ENCODE assay signal across 17 cellular contexts in genomic region chr1:111977378-111977777, GRCh38. TPM values are rescaled to one million over a fixed set of nuclear protein-coding genes. Genes with fewer than 3 reads are reported as not detected.
DNase-seq lines count a peak whose midpoint lies in the region; ATAC-seq, FAIRE-seq and TF ChIP-seq lines count a peak whose summit lies in the region.
"Had no signal": no experiment of that assay in that cellular context is flagged by ENCODE, and none has a peak within 500 bp of the region (broad histone marks: within the 10 kb centered on the region; RNA-seq: fewer than 3 reads in every experiment).

No MANE protein-coding gene starts in this region.

- no peaks in the 10 kb centered on the region for H3K9me3 Mint-ChIP-seq in Caco-2 (ENCODE audit: unreplicated experiment)
- H3K9me3 Mint-ChIP-seq: CD4-positive, alpha-beta T cell had no signal

- H3K27me3 Mint-ChIP-seq in Caco-2 (ENCODE audit: insufficient read depth, unreplicated experiment), result no peaks in the 10 kb centered on the region

- no peak overlapping the region for H3K27ac Mint-ChIP-seq in Caco-2 (ENCODE audit: unreplicated experiment)
- H3K27ac Mint-ChIP-seq: CD4-positive, alpha-beta T cell had no signal

- TF ChIP-seq CTCF in C4-2B (conservative IDR thresholded peaks at IDR 0.05) (no peak), Caco-2 (IDR thresholded peaks at IDR 0.05; ENCODE audit: insufficient read depth in 1 of 2, low read depth in 1 of 2, low read length in 1 of 2, severe bottlenecking in 1 of 2, unreplicated experiment in 1 of 2) (no peak), body of pancreas (IDR thresholded peaks at IDR 0.05) (no peak), HepG2 (CRISPR knock-in tag; IDR thresholded peaks at IDR 0.05) (no peak), GM10266 (IDR thresholded peaks at IDR 0.05; ENCODE audit: control insufficient read depth, insufficient read depth, low read depth, missing control alignments) (no peak)

- H3K36me3 ChIP-seq in Caco-2 (ENCODE audit: control insufficient read depth, insufficient read depth, low read length), result no peaks in the 10 kb centered on the region
- H3K36me3 ChIP-seq in body of pancreas (replicated peaks in 1 of 2; ENCODE audit: insufficient read depth in 1 of 2, low read depth in 2 of 2), result no peaks in the 10 kb centered on the region
- no peaks in the 10 kb centered on the region for H3K36me3 ChIP-seq in HepG2 (replicated peaks in 1 of 2; ENCODE audit: control insufficient read depth in 1 of 2, insufficient read depth in 2 of 2, low read length in 2 of 2)
- H3K36me3 ChIP-seq: BE2C, HAP-1 had no signal

- CTCF ChIA-PET in Caco-2 (lab: Charles Lee), result no interaction called here
- CTCF ChIA-PET in HepG2 (lab: Yijun Ruan, JAX; ENCODE audit: low intra/inter-chr PET ratio, low total read pairs), result no interaction called here

- FAIRE-seq in HepG2 (lab: Jason Lieb, UNC), result no peak
- FAIRE-seq: A204.1, GM19239 had no signal

- H4K20me1 ChIP-seq in HepG2 (ENCODE audit: insufficient read depth, low read length), result no peaks in the 10 kb centered on the region

- TF ChIP-seq EP300 in HepG2 (IDR thresholded peaks at IDR 0.05; ENCODE audit: low read depth in 2 of 2, low read length in 2 of 2) (no peak), HepG2 (CRISPR knock-in tag; IDR thresholded peaks at IDR 0.05; ENCODE audit: borderline replicate concordance) (no peak)

- no peak for DNase-seq in Caco-2
- DNase-seq in body of pancreas, result no peak
- no peak for DNase-seq in HepG2 (ENCODE audit: low spot score)
- DNase-seq in DMS153 (lab: John Stamatoyannopoulos, UW), result no peak
- DNase-seq in GM10266 (ENCODE audit: extremely low spot score), result no peak
- no peak for DNase-seq in activated CD4-positive, alpha-beta T cell treated with anti-CD3 and anti-CD28 coated beads, Interleukin-2, amount 50 U/mL, for 4 hours
- DNase-seq: ACHN; BE2C; C1 segment of cervical spinal cord; CD4-positive, alpha-beta T cell; GDM1; GM23248; KG1 had no signal

- H3K4me1 Mint-ChIP-seq in Caco-2 (ENCODE audit: low read depth, unreplicated experiment), result peaks cover 14% of the 10 kb centered on the region

- no peak overlapping the region for H3K9ac ChIP-seq in HepG2 (ENCODE audit: insufficient read depth, low read depth, low read length)
- H3K9ac ChIP-seq: GM23248 had no signal

- peak overlapping the region; percentile 39 for H3K4me3 Mint-ChIP-seq in Caco-2 (ENCODE audit: unreplicated experiment)
- H3K4me3 Mint-ChIP-seq: CD4-positive, alpha-beta T cell had no signal

- peak overlapping the region; percentile 79 for H3K27ac ChIP-seq in C4-2B
- peak overlapping the region in 3 of 4 donors; percentile 4 to 45 (median 15) for H3K27ac ChIP-seq in body of pancreas
- H3K27ac ChIP-seq in HepG2 (ENCODE audit: extremely low read length, insufficient read depth, low read length), result no peak overlapping the region
- H3K27ac ChIP-seq: GM23248 had no signal

- H3K4me1 ChIP-seq in Caco-2 (peaks cover 41% of the 10 kb centered on the region), body of pancreas (peaks cover 40% of the 10 kb centered on the region), HepG2 (ENCODE audit: insufficient read depth, low read length) (peaks cover 41% of the 10 kb centered on the region)
- H3K4me1 ChIP-seq: BE2C, HAP-1 had no signal

- in situ Hi-C loops in HepG2 (cut with HindIII; ENCODE audit: extremely low pct_ligation_motif_present, low pct_unique_long_range_greater_than_20kb), result no loop called here

- POLR2A ChIA-PET in Caco-2 (lab: Charles Lee), result no interaction called here
- POLR2A ChIA-PET in HepG2 (lab: Yijun Ruan, JAX), result no interaction called here

- no peak overlapping the region for H2AFZ ChIP-seq in HepG2 (ENCODE audit: low read length)
- H2AFZ ChIP-seq: GM23248 had no signal

- H3K36me3 Mint-ChIP-seq in Caco-2 (ENCODE audit: insufficient read depth, unreplicated experiment), result no peaks in the 10 kb centered on the region

- no peak for ATAC-seq in body of pancreas
- peak; percentile 13; the same call in 1 of the 3 replicates for ATAC-seq in HepG2

- no peaks in the 10 kb centered on the region for H3K27me3 ChIP-seq in Caco-2 (replicated peaks; ENCODE audit: control insufficient read depth, insufficient read depth, low read length)
- H3K27me3 ChIP-seq in body of pancreas, result no peaks in the 10 kb centered on the region
- H3K27me3 ChIP-seq in HepG2 (ENCODE audit: control insufficient read depth in 1 of 2, insufficient read depth in 2 of 2, low read length in 2 of 2), result peaks cover 0 to 12% of the 10 kb centered on the region in 2 experiments; a peak in 1 of 5 replicates

- BruUV-seq in Caco-2 (replicated peaks; lab: Mats Ljungman, UMichigan) (no TSS peak), HepG2 (replicated peaks; lab: Mats Ljungman, UMichigan) (no TSS peak)

- WGBS in body of pancreas, 2 donors, result 58% methylated on average over 9 of the region's 9 CpGs
- WGBS in HepG2 (ENCODE audit: low lambda C conversion rate), result 12% methylated on average over 9 of the region's 9 CpGs

- peak overlapping the region; percentile 41 for H3K4me2 ChIP-seq in HepG2 (ENCODE audit: low read depth, low read length)

- H3K4me3 ChIP-seq in Caco-2 (ENCODE audit: low read depth, low read length), result no peak overlapping the region
- no peak overlapping the region for H3K4me3 ChIP-seq in body of pancreas
- H3K4me3 ChIP-seq in HepG2 (replicated peaks in 1 of 3; ENCODE audit: insufficient read depth in 1 of 3, low read depth in 2 of 3, low read length in 3 of 3), result peak overlapping the region in 1 of 3 experiments; percentile 28; a peak in 2 of 6 replicates
- H3K4me3 ChIP-seq: GM23248, HAP-1 had no signal

- H3K9me3 ChIP-seq in Caco-2, result no peaks in the 10 kb centered on the region
- H3K9me3 ChIP-seq in body of pancreas, result no peaks in the 10 kb centered on the region
- H3K9me3 ChIP-seq in HepG2 (ENCODE audit: low read length), result no peaks in the 10 kb centered on the region
- H3K9me3 ChIP-seq: BE2C, HAP-1 had no signal

- TF ChIP-seq POLR2A in body of pancreas (IDR thresholded peaks at IDR 0.05), result no peak
- no peak for TF ChIP-seq POLR2A in HepG2 (IDR thresholded peaks at IDR 0.05; ENCODE audit: insufficient read depth in 1 of 2, low read depth in 2 of 2, low read length in 2 of 2)

- intact Hi-C loops in Caco-2 (cut with micrococcal nuclease; ENCODE audit: unreplicated experiment), result loop anchor here (1.0 kb wide), 1 partner anchor 11 kb away; no protein-coding TSS in a partner anchor
- intact Hi-C loops in body of pancreas (cut with DNase I), result no loop called here
- intact Hi-C loops in HepG2 (cut with micrococcal nuclease; ENCODE audit: unreplicated experiment), result no loop called here

- TF ChIP-seq RAD21 in HepG2 (CRISPR knock-in tag; IDR thresholded peaks at IDR 0.05), result no peak

- H3K79me2 ChIP-seq in HepG2 (ENCODE audit: insufficient read depth, low read length), result no peaks in the 10 kb centered on the region

TF ChIP-seq in HepG2, 621 proteins besides CTCF, POLR2A, EP300 and RAD21:
- TF ChIP-seq ZBTB7A (CRISPR knock-in tag; IDR thresholded peaks at IDR 0.05), result no peak
TF ChIP-seq in HepG2: peak in this region for 0.

RNA-seq across cellular contexts. Expression of gene KCND3, which starts 12.1 kb away (rescaled TPM):
- total RNA-seq in Caco-2 (2022), result 4.0 and 5.1 TPM in 2 replicates
- 10 to 100 TPM in 1 of 2 donors, 1 to 10 TPM in 1; 7.6 to 15.0 TPM for total RNA-seq in body of pancreas
- total RNA-seq in HepG2 (2016; rRNA removed; fragmentation: Illumina TruSeq; extraction: Trizol), result not detected in 2 replicates
- total RNA-seq in HepG2 (2016; cell fraction: cytosol; rRNA removed; fragmentation: Illumina TruSeq; extraction: Trizol; ENCODE audit: low read depth), result not detected in 2 replicates
- total RNA-seq in HepG2 (2016; cell fraction: insoluble cytoplasmic fraction; rRNA removed; fragmentation: Illumina TruSeq; extraction: Trizol), result not detected in 2 replicates
- not detected in 2 replicates for total RNA-seq in HepG2 (2016; cell fraction: membrane; rRNA removed; fragmentation: Illumina TruSeq; extraction: Trizol)
- total RNA-seq in HepG2 (2016; cell fraction: nucleus; rRNA removed; fragmentation: Illumina TruSeq; extraction: Trizol), result not detected in 2 replicates
- polyA plus RNA-seq in HepG2 (2011; rRNA removed), result 0.04 and 0.09 TPM in 2 replicates
- 0.03 and 0.05 TPM in 2 replicates for polyA plus RNA-seq in HepG2 (2011; cell fraction: cytosol; rRNA removed)
- polyA plus RNA-seq in HepG2 (2011; cell fraction: nucleus; rRNA removed), result 0.02 and 0.11 TPM in 2 replicates
- not detected in 2 replicates for polyA plus RNA-seq in HepG2 (2012)
- not detected in 2 replicates for polyA plus RNA-seq in HepG2 (2016; cell fraction: cytosol; fragmentation: Illumina TruSeq; extraction: Trizol; ENCODE audit: low read depth)
- not detected in 2 replicates for polyA plus RNA-seq in HepG2 (2016; cell fraction: insoluble cytoplasmic fraction; fragmentation: Illumina TruSeq; extraction: Trizol; ENCODE audit: low read depth)
- not detected in 2 replicates for polyA plus RNA-seq in HepG2 (2016; cell fraction: membrane; fragmentation: Illumina TruSeq; extraction: Trizol; ENCODE audit: low read depth)
- not detected in 2 replicates for polyA plus RNA-seq in HepG2 (2016; cell fraction: nucleus; fragmentation: Illumina TruSeq; extraction: Trizol; ENCODE audit: insufficient read depth, low read depth)
- polyA minus RNA-seq in HepG2 (2011; rRNA and poly(A)+ RNA removed; ENCODE audit: low replicate concordance), result 0.20 TPM in 1 of 2 replicates, not detected in the other
- 0.10 TPM in 1 of 2 replicates, not detected in the other for polyA minus RNA-seq in HepG2 (2011; cell fraction: cytosol; rRNA and poly(A)+ RNA removed)
- polyA minus RNA-seq in HepG2 (2011; cell fraction: nucleus; rRNA and poly(A)+ RNA removed), result 0.12 TPM in 1 of 2 replicates, not detected in the other
